ENCODE assay signal across 8 cellular contexts in genomic region chr3:140093742-140094141, GRCh38.
DNase-seq lines count a peak whose midpoint lies in the region; TF ChIP-seq lines count a peak whose summit lies in the region.

No MANE protein-coding gene starts in this region.

- H3K9ac ChIP-seq in GM23248 = no peak overlapping the region

- no peaks in the 10 kb centered on the region for H3K79me2 ChIP-seq in GM23248 (ENCODE audit: insufficient read depth)
- no peaks in the 10 kb centered on the region for H3K79me2 ChIP-seq in OCI-LY7 (ENCODE audit: insufficient read depth, low read depth, low read length)

- H4K20me1 ChIP-seq in GM23248 (ENCODE audit: insufficient read depth) (no peaks in the 10 kb centered on the region), OCI-LY7 (ENCODE audit: insufficient read depth, low read length) (no peaks in the 10 kb centered on the region)

- peak; percentile 65 for DNase-seq in GM23248
- DNase-seq in NCI-H82 (lab: John Stamatoyannopoulos, UW) = peak; percentile 41
- peak; percentile 88 for DNase-seq in fibroblast of peridontal ligament (ENCODE audit: extremely low read depth)
- peak; percentile 55 for DNase-seq in skeletal muscle cell (ENCODE audit: low read depth)
- no peak for DNase-seq in HAP-1 (ENCODE audit: low spot score in 2 of 2)
- DNase-seq in NCI-H187 (lab: John Stamatoyannopoulos, UW) = no peak
- no peak for DNase-seq in effector memory CD4-positive, alpha-beta T cell
- no peak for DNase-seq in OCI-LY7 (ENCODE audit: low spot score)

- H3K4me2 ChIP-seq in GM23248 (ENCODE audit: unreplicated experiment) = no peak overlapping the region
- no peak overlapping the region for H3K4me2 ChIP-seq in OCI-LY7 (ENCODE audit: low read length)

- H3K9me3 ChIP-seq in GM23248 (ENCODE audit: low read depth) (no peaks in the 10 kb centered on the region), HAP-1 (no peaks in the 10 kb centered on the region), OCI-LY7 (ENCODE audit: low read length) (no peaks in the 10 kb centered on the region)
- H3K9me3 ChIP-seq in effector memory CD4-positive, alpha-beta T cell (ENCODE audit: control insufficient read depth, low read length) = no peaks in the 10 kb centered on the region

- H3K4me3 ChIP-seq in GM23248 (no peak overlapping the region), skeletal muscle cell (ENCODE audit: low read depth, low read length) (no peak overlapping the region), HAP-1 (no peak overlapping the region), OCI-LY7 (ENCODE audit: low read depth, low read length, poor library complexity, severe bottlenecking) (no peak overlapping the region)
- no peak overlapping the region for H3K4me3 ChIP-seq in effector memory CD4-positive, alpha-beta T cell (ENCODE audit: insufficient read depth, low read depth, low read length, poor library complexity, severe bottlenecking)

- H3K4me1 ChIP-seq in GM23248 (ENCODE audit: insufficient read depth) (no peaks in the 10 kb centered on the region), HAP-1 (no peaks in the 10 kb centered on the region), OCI-LY7 (ENCODE audit: insufficient read depth, low read length, poor library complexity, severe bottlenecking) (no peaks in the 10 kb centered on the region)
- no peaks in the 10 kb centered on the region for H3K4me1 ChIP-seq in effector memory CD4-positive, alpha-beta T cell (ENCODE audit: control insufficient read depth, insufficient read depth, low read length, poor library complexity, severe bottlenecking)

- no peaks in the 10 kb centered on the region for H3F3A ChIP-seq in GM23248 (ENCODE audit: insufficient read depth)

- H2AFZ ChIP-seq in GM23248 (no peak overlapping the region), OCI-LY7 (ENCODE audit: low read length) (no peak overlapping the region)

- CTCF ChIA-PET in OCI-LY7 (lab: Charles Lee; ENCODE audit: unreplicated experiment) = no interaction called here

- H3K27me3 ChIP-seq in GM23248 (replicated peaks; ENCODE audit: insufficient read depth) = no peaks in the 10 kb centered on the region
- H3K27me3 ChIP-seq in HAP-1 (ENCODE audit: low read depth) = no peaks in the 10 kb centered on the region
- no peaks in the 10 kb centered on the region for H3K27me3 ChIP-seq in effector memory CD4-positive, alpha-beta T cell (replicated peaks; ENCODE audit: control insufficient read depth, insufficient read depth, low read length, poor library complexity, severe bottlenecking)

- intact Hi-C loops in OCI-LY7 (cut with micrococcal nuclease; ENCODE audit: unreplicated experiment) = no loop called here

- 5 to 7% methylated on average over 5 of the region's 5 CpGs for WGBS in GM23248 (ENCODE audit: low coverage in 1 of 2, low lambda C conversion rate in 2 of 2, missing lambda C conversion rate in 2 of 2), 2 experiments

- POLR2A ChIA-PET in OCI-LY7 (lab: Charles Lee) = no interaction called here

- no peaks in the 10 kb centered on the region for H3K36me3 ChIP-seq in GM23248 (ENCODE audit: low read depth)
- no peaks in the 10 kb centered on the region for H3K36me3 ChIP-seq in HAP-1 (replicated peaks)
- no peaks in the 10 kb centered on the region for H3K36me3 ChIP-seq in effector memory CD4-positive, alpha-beta T cell (ENCODE audit: control insufficient read depth, insufficient read depth, low read length)
- H3K36me3 ChIP-seq in OCI-LY7 (ENCODE audit: insufficient read depth, low read length) = no peaks in the 10 kb centered on the region

- TF ChIP-seq CTCF in OCI-LY7 (conservative IDR thresholded peaks at IDR 0.05; ENCODE audit: low read length) = no peak

- H3K9me2 ChIP-seq in GM23248 (ENCODE audit: insufficient read depth) (no peaks in the 10 kb centered on the region), OCI-LY7 (ENCODE audit: insufficient read depth, low read length) (no peaks in the 10 kb centered on the region)

- in situ Hi-C loops in GM23248 (cut with MboI) = no loop called here
- in situ Hi-C loops in HAP-1 (cut with MboI; ENCODE audit: low sequenced_read_pairs) = no loop called here

- H3K27ac ChIP-seq in GM23248 (no peak overlapping the region), OCI-LY7 (ENCODE audit: low read depth, low read length, poor library complexity, severe bottlenecking) (no peak overlapping the region)
- H3K27ac ChIP-seq in effector memory CD4-positive, alpha-beta T cell (ENCODE audit: insufficient read depth, low read length, poor library complexity, severe bottlenecking) = no peak overlapping the region

- BruUV-seq in OCI-LY7 (replicated peaks; lab: Mats Ljungman, UMichigan) = no TSS peak

Comparison
In these comparisons a context has a peak if more than half of its experiments do, and no peak if none do; other contexts are left out.
1. DNase-seq: peak in GM23248 (single experiment), NCI-H82 (single experiment), fibroblast of peridontal ligament (single experiment) and skeletal muscle cell (single experiment); none in HAP-1 (0 of 2), NCI-H187 (0 of 2), effector memory CD4-positive, alpha-beta T cell (0 of 3) and OCI-LY7 (single experiment).